Comparison of ENCODE assay signal across 14 cellular contexts in genomic region chr12:118050972-118051910, GRCh38. TPM values are rescaled to one million over a fixed set of nuclear protein-coding genes. Genes with fewer than 3 reads are reported as not detected.
DNase-seq lines count a peak whose midpoint lies in the region; ATAC-seq and TF ChIP-seq lines count a peak whose summit lies in the region.
"Had no signal": no experiment of that assay in that cellular context is flagged by ENCODE, and none has a peak within 500 bp of the region (broad histone marks: within the 10 kb centered on the region; RNA-seq: fewer than 3 reads in every experiment).

No MANE protein-coding gene starts in this region.

- H3K36me3 Mint-ChIP-seq in activated T-helper 1 cell treated with anti-CD3 and anti-CD28 coated beads, Interleukin-12 subunit alpha, Interleukin-12 subunit beta, Interleukin-2, Interleukin-4 antibody, amounts not matched to agents 30 ng/mL and 10 ng/mL and 1 ng/mL, durations not matched to agents 14 hours and 24 hours and 36 hours (ENCODE audit: low read depth): peaks cover 43% of the 10 kb centered on the region

- TF ChIP-seq CTCF in heart left ventricle (IDR thresholded peaks at IDR 0.05): no peak
- no peak for TF ChIP-seq CTCF in thyroid gland (IDR thresholded peaks at IDR 0.05)

- peak overlapping the region; percentile 87 for H3K27ac Mint-ChIP-seq in activated T-helper 1 cell treated with anti-CD3 and anti-CD28 coated beads, Interleukin-12 subunit alpha, Interleukin-12 subunit beta, Interleukin-2, Interleukin-4 antibody, amounts not matched to agents 30 ng/mL and 10 ng/mL and 1 ng/mL, durations not matched to agents 14 hours and 24 hours and 36 hours
- H3K27ac Mint-ChIP-seq: GM23338 had no signal

- no peak overlapping the region for H3K4me3 Mint-ChIP-seq in activated T-helper 1 cell treated with anti-CD3 and anti-CD28 coated beads, Interleukin-12 subunit alpha, Interleukin-12 subunit beta, Interleukin-2, Interleukin-4 antibody, amounts not matched to agents 30 ng/mL and 10 ng/mL and 1 ng/mL, durations not matched to agents 14 hours and 24 hours and 36 hours
- H3K4me3 Mint-ChIP-seq: activated naive CD4-positive, alpha-beta T cell treated with anti-CD3 and anti-CD28 coated beads for 36 hours; GM23338 had no signal

- intact Hi-C loops in heart left ventricle (cut with DNase I): no loop called here
- intact Hi-C loops in Right ventricle myocardium inferior (cut with DNase I): no loop called here
- intact Hi-C loops in activated T-helper 1 cell treated with anti-CD3 and anti-CD28 coated beads, Interleukin-12 subunit alpha, Interleukin-12 subunit beta, Interleukin-2, Interleukin-4 antibody, amounts not matched to agents 30 ng/mL and 10 ng/mL and 1 ng/mL, durations not matched to agents 14 hours and 24 hours and 36 hours (cut with micrococcal nuclease): no loop called here
- intact Hi-C loops in thyroid gland (cut with DNase I): no loop called here

- TF ChIP-seq POLR2A in heart left ventricle (IDR thresholded peaks at IDR 0.05) (no peak), thyroid gland (IDR thresholded peaks at IDR 0.05) (no peak), GM18505 (IDR thresholded peaks at IDR 0.05; ENCODE audit: borderline replicate concordance, extremely low read depth, insufficient read depth, insufficient read length) (no peak)

- H3K4me1 ChIP-seq in heart left ventricle (peaks cover 10 to 56% (median 40%) of the 10 kb centered on the region in 12 donors), thyroid gland (peaks cover 20 to 52% of the 10 kb centered on the region in 2 donors)

- whole genome bisulfite sequencing in heart left ventricle, 4 donors: 87 to 92% (median 90%) methylated on average over 12 of the region's 12 CpGs
- WGBS in thyroid gland, 2 donors: 89 to 95% methylated on average over 12 of the region's 12 CpGs

- H3K4me1 Mint-ChIP-seq in activated T-helper 1 cell treated with anti-CD3 and anti-CD28 coated beads, Interleukin-12 subunit alpha, Interleukin-12 subunit beta, Interleukin-2, Interleukin-4 antibody, amounts not matched to agents 30 ng/mL and 10 ng/mL and 1 ng/mL, durations not matched to agents 14 hours and 24 hours and 36 hours (ENCODE audit: low read depth): peaks cover 41% of the 10 kb centered on the region

- H3K4me3 ChIP-seq in heart left ventricle (no peak overlapping the region), thyroid gland (replicated peaks in 1 of 3) (no peak overlapping the region)
- H3K4me3 ChIP-seq: GM23338 had no signal

- H3K27me3 ChIP-seq in heart left ventricle: no peaks in the 10 kb centered on the region
- H3K27me3 ChIP-seq in thyroid gland: no peaks in the 10 kb centered on the region

- ATAC-seq in heart left ventricle: no peak
- no peak for ATAC-seq in Right ventricle myocardium inferior
- no peak for ATAC-seq in GM18505 (IDR thresholded peaks at IDR 0.05; ENCODE audit: unreplicated experiment)
- ATAC-seq: GM23338 had no signal

- H3K36me3 ChIP-seq in heart left ventricle (peaks cover 0 to 58% (median 43%) of the 10 kb centered on the region in 9 donors), thyroid gland (peaks cover 14 to 30% of the 10 kb centered on the region in 2 donors)

- H3K27ac ChIP-seq in heart left ventricle (peak overlapping the region in 9 of 12 donors; percentile 63 to 84 (median 81)), thyroid gland (peak overlapping the region in 2 of 3 donors; percentile 78 to 80)
- H3K27ac ChIP-seq: KMS-11, VCaP had no signal

- DNase-seq in heart left ventricle (no peak), Right ventricle myocardium inferior (ENCODE audit: missing footprints) (no peak), iris pigment epithelial cell (ENCODE audit: low read depth) (peak; percentile 34), thyroid gland (no peak), midbrain (lab: John Stamatoyannopoulos, UW) (no peak), NCI-H345 (lab: John Stamatoyannopoulos, UW) (no peak)
- DNase-seq in activated T-helper 1 cell treated with anti-CD3 and anti-CD28 coated beads, Interleukin-12 subunit alpha, Interleukin-12 subunit beta, Interleukin-2, Interleukin-4 antibody, amounts not matched to agents 30 ng/mL and 10 ng/mL and 1 ng/mL, durations not matched to agents 14 hours and 24 hours and 36 hours (ENCODE audit: low spot score): no peak
- DNase-seq: activated naive CD4-positive, alpha-beta T cell treated with anti-CD3 and anti-CD28 coated beads for 36 hours; RPMI8226; stimulated activated naive CD4-positive, alpha-beta T cell had no signal

- H3K27me3 Mint-ChIP-seq in activated T-helper 1 cell treated with anti-CD3 and anti-CD28 coated beads, Interleukin-12 subunit alpha, Interleukin-12 subunit beta, Interleukin-2, Interleukin-4 antibody, amounts not matched to agents 30 ng/mL and 10 ng/mL and 1 ng/mL, durations not matched to agents 14 hours and 24 hours and 36 hours (ENCODE audit: insufficient read depth): no peaks in the 10 kb centered on the region

- H3K9me3 Mint-ChIP-seq in activated T-helper 1 cell treated with anti-CD3 and anti-CD28 coated beads, Interleukin-12 subunit alpha, Interleukin-12 subunit beta, Interleukin-2, Interleukin-4 antibody, amounts not matched to agents 30 ng/mL and 10 ng/mL and 1 ng/mL, durations not matched to agents 14 hours and 24 hours and 36 hours: no peaks in the 10 kb centered on the region
- H3K9me3 Mint-ChIP-seq: activated naive CD4-positive, alpha-beta T cell treated with anti-CD3 and anti-CD28 coated beads for 36 hours; GM23338 had no signal

- H3K9me3 ChIP-seq in heart left ventricle (no peaks in the 10 kb centered on the region), thyroid gland (no peaks in the 10 kb centered on the region)

RNA-seq across cellular contexts. Expression of gene WSB2, which starts 9.7 kb away (rescaled TPM):
- total RNA-seq in heart left ventricle: 100 to 1,000 TPM in 8 of 9 donors, 10 to 100 TPM in 1; 89.1 to 162 (median 105) TPM
- 100 to 1,000 TPM in 1 of 2 donors, 10 to 100 TPM in 1; 51.8 to 152 TPM for polyA plus RNA-seq in heart left ventricle
- total RNA-seq in Right ventricle myocardium inferior: 97.3 TPM
- 122 and 127 TPM in 2 replicates for total RNA-seq in activated T-helper 1 cell treated with anti-CD3 and anti-CD28 coated beads, Interleukin-12 subunit alpha, Interleukin-12 subunit beta, Interleukin-2, Interleukin-4 antibody, amounts not matched to agents 30 ng/mL and 10 ng/mL and 1 ng/mL, durations not matched to agents 14 hours and 24 hours and 36 hours
- total RNA-seq in thyroid gland: 10 to 100 TPM; 64.6 to 97.0 (median 86.0) TPM

RNA-seq across cellular contexts. Expression of gene RFC5, which starts 34.7 kb away (rescaled TPM):
- 1 to 10 TPM; 3.5 to 6.9 (median 4.7) TPM for total RNA-seq in heart left ventricle
- 1 to 10 TPM; 2.3 to 8.2 TPM for polyA plus RNA-seq in heart left ventricle
- 4.4 TPM for total RNA-seq in Right ventricle myocardium inferior
- 73.8 and 87.0 TPM in 2 replicates for total RNA-seq in activated T-helper 1 cell treated with anti-CD3 and anti-CD28 coated beads, Interleukin-12 subunit alpha, Interleukin-12 subunit beta, Interleukin-2, Interleukin-4 antibody, amounts not matched to agents 30 ng/mL and 10 ng/mL and 1 ng/mL, durations not matched to agents 14 hours and 24 hours and 36 hours
- total RNA-seq in thyroid gland: 10 to 100 TPM; 15.4 to 18.8 (median 17.2) TPM

RNA-seq across cellular contexts. Expression of gene VSIG10, which starts 52.6 kb away (rescaled TPM):
- 10 to 100 TPM in 6 of 9 donors, 1 to 10 TPM in 3; 6.9 to 17.7 (median 10.7) TPM for total RNA-seq in heart left ventricle
- polyA plus RNA-seq in heart left ventricle: 10 to 100 TPM in 1 of 2 donors, 1 to 10 TPM in 1; 6.3 to 11.3 TPM
- 12.4 TPM for total RNA-seq in Right ventricle myocardium inferior
- total RNA-seq in activated T-helper 1 cell treated with anti-CD3 and anti-CD28 coated beads, Interleukin-12 subunit alpha, Interleukin-12 subunit beta, Interleukin-2, Interleukin-4 antibody, amounts not matched to agents 30 ng/mL and 10 ng/mL and 1 ng/mL, durations not matched to agents 14 hours and 24 hours and 36 hours: 15.1 and 16.0 TPM in 2 replicates
- total RNA-seq in thyroid gland: 10 to 100 TPM; 62.0 to 93.7 (median 76.6) TPM
